In the genomic region with DNA sequence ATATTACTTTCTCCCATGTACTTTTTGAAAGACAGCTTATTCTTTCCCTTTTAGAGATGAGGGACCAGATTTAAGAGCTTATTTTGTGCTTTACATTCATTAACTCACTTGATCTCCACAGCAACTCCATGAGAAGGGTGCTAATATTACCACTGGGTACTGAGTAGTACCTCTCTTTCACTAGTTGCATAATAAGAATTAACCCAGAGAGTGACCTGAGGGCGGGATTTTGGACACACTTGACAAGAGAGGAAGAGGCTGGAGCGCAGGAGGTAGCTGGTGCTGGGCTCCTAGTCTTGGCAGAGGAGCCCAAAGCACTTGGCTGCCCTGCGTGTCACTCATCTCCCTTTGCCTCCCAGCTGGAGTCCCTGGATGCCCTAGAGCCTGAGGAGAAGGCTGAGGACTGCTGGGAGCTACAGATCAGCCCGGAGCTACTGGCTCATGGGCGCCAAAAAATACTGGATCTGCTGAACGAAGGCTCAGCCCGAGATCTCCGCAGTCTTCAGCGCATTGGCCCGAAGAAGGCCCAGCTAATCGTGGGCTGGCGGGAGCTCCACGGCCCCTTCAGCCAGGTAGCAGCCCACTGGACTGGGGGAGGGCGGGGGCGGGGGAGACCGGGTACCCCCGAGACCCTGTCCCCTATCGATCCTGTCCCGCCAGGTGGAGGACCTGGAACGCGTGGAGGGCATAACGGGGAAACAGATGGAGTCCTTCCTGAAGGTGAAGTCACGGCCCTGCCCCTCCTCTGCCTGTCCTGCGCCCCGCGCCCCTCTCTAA, we compare ENCODE assay signal across 8 cellular contexts. TPM values are rescaled to one million over a fixed set of nuclear protein-coding genes. Genes with fewer than 3 reads are reported as not detected.
DNase-seq lines count a peak whose midpoint lies in the region; ATAC-seq and TF ChIP-seq lines count a peak whose summit lies in the region.

No MANE protein-coding gene starts in this region.

- H3K36me3 ChIP-seq in body of pancreas (replicated peaks in 1 of 2; ENCODE audit: insufficient read depth in 1 of 2, low read depth in 2 of 2) (peaks cover 0 to 2% of the 10 kb centered on the region in 2 donors), testis (ENCODE audit: low read depth, missing control alignments) (no peaks in the 10 kb centered on the region)

- whole genome bisulfite sequencing in body of pancreas, 2 donors: 2 to 3% methylated on average over 16 to 26 of the region's 26 CpGs
- WGBS in testis, 2 donors: 2 to 8% methylated on average over 4 to 25 of the region's 26 CpGs

- H3K9me3 Mint-ChIP-seq in activated naive CD4-positive, alpha-beta T cell treated with anti-CD3 and anti-CD28 coated beads, Interleukin-2, amount 50 U/mL, for 24 hours: no peaks in the 10 kb centered on the region

- intact Hi-C loops in body of pancreas (cut with DNase I) (no loop called here), testis (cut with DNase I; ENCODE audit: low total_unique reads) (no loop called here)

- TF ChIP-seq POLR2A in body of pancreas (IDR thresholded peaks at IDR 0.05): no peak
- TF ChIP-seq POLR2A in testis (IDR thresholded peaks at IDR 0.05): no peak

- TF ChIP-seq CTCF in body of pancreas (IDR thresholded peaks at IDR 0.05) (no peak), testis (IDR thresholded peaks at IDR 0.05) (no peak)

- H3K4me1 Mint-ChIP-seq in activated naive CD4-positive, alpha-beta T cell treated with anti-CD3 and anti-CD28 coated beads, Interleukin-2, amount 50 U/mL, for 24 hours: peaks cover 29% of the 10 kb centered on the region

- H3K27ac Mint-ChIP-seq in activated naive CD4-positive, alpha-beta T cell treated with anti-CD3 and anti-CD28 coated beads, Interleukin-2, amount 50 U/mL, for 24 hours: peak overlapping the region; percentile 100

- H3K27me3 ChIP-seq in body of pancreas (no peaks in the 10 kb centered on the region), testis (no peaks in the 10 kb centered on the region)

- no peaks in the 10 kb centered on the region for H3K9me3 ChIP-seq in body of pancreas
- H3K9me3 ChIP-seq in testis: no peaks in the 10 kb centered on the region

- DNase-seq in activated naive CD4-positive, alpha-beta T cell treated with anti-CD3 and anti-CD28 coated beads, Interleukin-2, amount 50 U/mL, for 16 hours: no peak
- DNase-seq in NCI-H510A treated with DMSO at 0.1 percent for 48 hours (lab: John Stamatoyannopoulos, UW): peak; percentile 78
- peak; percentile 55 to 68 (median 60) for DNase-seq in body of pancreas
- DNase-seq in left lobe of liver (ENCODE audit: low spot score): peak; percentile 87
- peak; percentile 59 for DNase-seq in testis
- no peak for DNase-seq in H4 (ENCODE audit: low spot score)

- H3K4me1 ChIP-seq in body of pancreas (peaks cover 37% of the 10 kb centered on the region), testis (peaks cover 33% of the 10 kb centered on the region)

- peaks cover 5% of the 10 kb centered on the region for H3K36me3 Mint-ChIP-seq in activated naive CD4-positive, alpha-beta T cell treated with anti-CD3 and anti-CD28 coated beads, Interleukin-2, amount 50 U/mL, for 24 hours

- H3K27ac ChIP-seq in body of pancreas: peak overlapping the region; percentile 81 to 99 (median 92)
- H3K27ac ChIP-seq in testis: peak overlapping the region; percentile 93 to 94

- H3K4me3 Mint-ChIP-seq in activated naive CD4-positive, alpha-beta T cell treated with anti-CD3 and anti-CD28 coated beads, Interleukin-2, amount 50 U/mL, for 24 hours: peak overlapping the region; percentile 100

- no peaks in the 10 kb centered on the region for H3K27me3 Mint-ChIP-seq in activated naive CD4-positive, alpha-beta T cell treated with anti-CD3 and anti-CD28 coated beads, Interleukin-2, amount 50 U/mL, for 24 hours

- ATAC-seq in body of pancreas (peak; percentile 1), left lobe of liver (peak; percentile 66), GM21529 (IDR thresholded peaks at IDR 0.05; ENCODE audit: unreplicated experiment) (no peak)

- H3K4me3 ChIP-seq in body of pancreas (peak overlapping the region; percentile 17 to 92), testis (peak overlapping the region; percentile 66 to 89)

RNA-seq across cellular contexts. Expression of a gene that starts 1.7 kb away (rescaled TPM):
- 100 to 1,000 TPM in 1 of 2 donors, 10 to 100 TPM in 1; 57.9 to 125 TPM for total RNA-seq in body of pancreas
- 101 TPM for total RNA-seq in left lobe of liver
- 100 to 1,000 TPM; 173 to 186 TPM for total RNA-seq in testis
- 217 TPM for polyA plus RNA-seq in testis (ENCODE audit: insufficient read depth, low read depth, low replicate concordance)
- 84.6 and 135 TPM in 2 replicates for total RNA-seq in H4 (2014; rRNA removed; shearing (Covaris generic))

RNA-seq across cellular contexts. Expression of a gene that starts 7.3 kb away (rescaled TPM):
- total RNA-seq in body of pancreas (1 to 10 TPM in 1 of 2 donors, not detected in 1; 1.0 TPM), left lobe of liver (0.33 TPM), testis (10 to 100 TPM; 13.3 to 18.0 TPM)
- 8.0 TPM for polyA plus RNA-seq in testis (ENCODE audit: insufficient read depth, low read depth, low replicate concordance)
- total RNA-seq in H4 (2014; rRNA removed; shearing (Covaris generic)): 0.14 and 1.0 TPM in 2 replicates

RNA-seq across cellular contexts. Expression of a gene that starts 11.3 kb away (rescaled TPM):
- 10 to 100 TPM; 27.5 to 63.9 TPM for total RNA-seq in body of pancreas
- total RNA-seq in left lobe of liver: 11.9 TPM
- total RNA-seq in testis: 10 to 100 TPM; 53.0 to 68.4 TPM
- 36.1 TPM for polyA plus RNA-seq in testis (ENCODE audit: insufficient read depth, low read depth, low replicate concordance)
- total RNA-seq in H4 (2014; rRNA removed; shearing (Covaris generic)): 43.4 and 46.3 TPM in 2 replicates

RNA-seq across cellular contexts. Expression of a gene that starts 14.1 kb away (rescaled TPM):
- 10 to 100 TPM in 1 of 2 donors, 1 to 10 TPM in 1; 8.9 to 13.7 TPM for total RNA-seq in body of pancreas
- 27.2 TPM for total RNA-seq in left lobe of liver
- total RNA-seq in testis: 10 to 100 TPM; 79.8 to 85.1 TPM
- 69.6 TPM for polyA plus RNA-seq in testis (ENCODE audit: insufficient read depth, low read depth, low replicate concordance)
- 60.9 and 72.7 TPM in 2 replicates for total RNA-seq in H4 (2014; rRNA removed; shearing (Covaris generic))

RNA-seq across cellular contexts. Expression of a gene that starts 15.6 kb away (rescaled TPM):
- total RNA-seq in body of pancreas (100 to 1,000 TPM in 1 of 2 donors, 10 to 100 TPM in 1; 75.5 to 139 TPM), left lobe of liver (44.4 TPM), testis (100 to 1,000 TPM; 147 to 224 TPM)
- 119 TPM for polyA plus RNA-seq in testis (ENCODE audit: insufficient read depth, low read depth, low replicate concordance)
- 83.0 and 87.2 TPM in 2 replicates for total RNA-seq in H4 (2014; rRNA removed; shearing (Covaris generic))

Comparison
In these comparisons a context has a peak if more than half of its experiments do, and no peak if none do; other contexts are left out.
1. DNase-seq: peak in NCI-H510A treated with DMSO at 0.1 percent for 48 hours (single experiment), body of pancreas (4 of 4), left lobe of liver (single experiment) and testis (single experiment); none in activated naive CD4-positive, alpha-beta T cell treated with anti-CD3 and anti-CD28 coated beads, Interleukin-2, amount 50 U/mL, for 16 hours (single experiment) and H4 (single experiment).